ENCODE assay signal across 6 cellular contexts in the genomic region with DNA sequence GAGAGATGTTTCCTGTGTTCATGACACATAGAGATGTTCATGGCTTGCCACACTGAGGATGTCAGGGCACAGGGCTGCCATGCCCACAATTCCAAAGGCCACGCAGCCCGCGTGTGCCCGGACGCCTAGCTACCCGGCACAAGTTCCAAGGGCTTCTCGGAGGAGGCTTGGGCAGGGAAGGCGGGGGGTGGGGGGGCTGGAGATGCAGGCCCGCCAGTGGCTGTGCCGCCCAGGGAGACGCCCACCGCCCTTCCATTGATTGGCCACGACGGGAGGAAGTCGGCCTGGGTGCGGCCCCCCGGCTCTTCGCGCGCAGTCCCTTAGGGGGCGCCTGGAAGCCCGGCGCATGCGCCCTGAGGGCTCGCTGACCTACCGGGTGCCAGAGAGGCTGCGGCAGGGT. TPM values are rescaled to one million over a fixed set of nuclear protein-coding genes. Genes with fewer than 3 reads are reported as not detected.
"Had no signal": no experiment of that assay in that cellular context is flagged by ENCODE, and none has a peak within 500 bp of the region (broad histone marks: within the 10 kb centered on the region; RNA-seq: fewer than 3 reads in every experiment).

Gene TSPY2, plus strand, starts transcription at position 301 of the 400 bp plus-strand sequence. Its CDS starts 46 bp downstream, at position 347.

RNA-seq across cellular contexts. Expression of gene TSPY2, which starts in this region (rescaled TPM):
- total RNA-seq: HepG2, HT-29, HT1080, IMR-90, K562 had no signal
- polyA plus RNA-seq: HepG2, IgD-negative memory B cell, IMR-90, K562 had no signal
